ENCODE assay signal across 16 cellular contexts in the genomic region with DNA sequence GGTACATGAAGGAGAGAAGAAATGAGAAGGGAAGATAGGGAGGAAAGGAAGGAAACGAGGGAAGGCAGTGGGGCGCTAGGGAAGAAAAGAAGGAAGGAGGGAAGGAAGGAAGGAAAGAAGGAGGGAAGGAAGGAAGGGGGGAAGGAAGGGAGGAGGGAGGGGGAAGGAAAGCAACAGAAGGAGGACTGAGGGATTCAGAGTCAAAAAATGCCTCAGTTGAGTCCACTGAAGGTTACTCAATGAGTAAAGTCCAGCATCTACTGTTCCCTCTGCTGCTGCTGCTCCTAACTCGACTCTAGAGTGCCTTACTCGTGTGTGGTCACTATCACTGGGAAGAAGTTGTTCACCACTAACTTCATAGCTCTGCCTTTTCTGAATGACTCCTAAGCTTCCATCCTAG. TPM values are rescaled to one million over a fixed set of nuclear protein-coding genes. Genes with fewer than 3 reads are reported as not detected.
DNase-seq lines count a peak whose midpoint lies in the region; ATAC-seq and TF ChIP-seq lines count a peak whose summit lies in the region.
"Had no signal": no experiment of that assay in that cellular context is flagged by ENCODE, and none has a peak within 500 bp of the region (broad histone marks: within the 10 kb centered on the region; RNA-seq: fewer than 3 reads in every experiment).

No MANE protein-coding gene starts in this region.

- CTCF ChIA-PET in WTC11 (lab: Charles Lee), result interaction anchor here (1.6 kb wide), 1 partner anchor 112 kb away, joined by 5 read pairs; no protein-coding TSS in a partner anchor

- DNase-seq in GM23338 (ENCODE audit: low spot score) (peak; percentile 6), WTC11 (ENCODE audit: low spot score) (no peak), osteocyte (ENCODE audit: extremely low spot score, unreplicated experiment) (no peak), HFFc6 (no peak)
- no peak for DNase-seq in activated T-cell treated with anti-CD3 and anti-CD28 coated beads, Interleukin-2, amount 50 U/mL, for 24 hours
- DNase-seq: activated CD4-positive, alpha-beta T cell treated with anti-CD3 and anti-CD28 coated beads, Interleukin-2, amount 10 ng/mL, durations not matched to agents 7 days and 5 days; activated CD8-positive, alpha-beta memory T cell treated with anti-CD3 and anti-CD28 coated beads, Interleukin-2, amount 50 U/mL, for 4 hours; activated gamma-delta T cell treated with Interleukin-2 at 50 U/mL for 16 hours; amniotic stem cell; left colon; stimulated activated CD4-positive, alpha-beta T cell treated with anti-CD3 and anti-CD28 coated beads, Interleukin-4, amount 100 ng/mL, for 24 hours had no signal

- H4K20me1 ChIP-seq in GM23338 (replicated peaks; ENCODE audit: insufficient read depth), result no peaks in the 10 kb centered on the region; the same call in 1 of the 2 replicates

- TF ChIP-seq CTCF in GM23338 (conservative IDR thresholded peaks at IDR 0.05; ENCODE audit: low read depth in 2 of 2) (no peak), WTC11 (IDR thresholded peaks at IDR 0.05) (no peak), osteocyte (IDR thresholded peaks at IDR 0.05) (no peak), HFFc6 (IDR thresholded peaks at IDR 0.05) (no peak)

- peak overlapping the region; percentile 85 for H2AFZ ChIP-seq in GM23338

- peaks cover 38% of the 10 kb centered on the region for H3K4me1 ChIP-seq in GM23338 (ENCODE audit: insufficient read depth)

- no peaks in the 10 kb centered on the region for H3K36me3 ChIP-seq in GM23338 (ENCODE audit: insufficient read depth)

- POLR2A ChIA-PET in WTC11 (lab: Charles Lee), result no interaction called here

- H3K4me1 Mint-ChIP-seq in GM23338 (peaks cover 38% of the 10 kb centered on the region), WTC11 (peaks cover 38% of the 10 kb centered on the region), osteocyte (ENCODE audit: unreplicated experiment) (peaks cover 6% of the 10 kb centered on the region), HFFc6 (ENCODE audit: low read depth) (no peaks in the 10 kb centered on the region)
- peaks cover 3% of the 10 kb centered on the region for H3K4me1 Mint-ChIP-seq in activated T-cell treated with anti-CD3 and anti-CD28 coated beads, Interleukin-2, amount 50 U/mL, for 24 hours (ENCODE audit: low read depth)
- H3K4me1 Mint-ChIP-seq: activated CD4-positive, alpha-beta T cell treated with anti-CD3 and anti-CD28 coated beads, Interleukin-2, amount 10 ng/mL, durations not matched to agents 7 days and 5 days had no signal

- H3K4me2 ChIP-seq in GM23338, result peak overlapping the region; percentile 94

- H3K4me3 Mint-ChIP-seq in GM23338 (peak overlapping the region; percentile 93), WTC11 (peak overlapping the region; percentile 89), osteocyte (ENCODE audit: unreplicated experiment) (peak overlapping the region; percentile 60), HFFc6 (no peak overlapping the region)
- H3K4me3 Mint-ChIP-seq in activated T-cell treated with anti-CD3 and anti-CD28 coated beads, Interleukin-2, amount 50 U/mL, for 24 hours, result no peak overlapping the region
- H3K4me3 Mint-ChIP-seq: activated CD4-positive, alpha-beta T cell treated with anti-CD3 and anti-CD28 coated beads, Interleukin-2, amount 10 ng/mL, durations not matched to agents 7 days and 5 days had no signal

- peaks cover 7% of the 10 kb centered on the region; the same call in 2 of the 3 replicates for H3K9me3 Mint-ChIP-seq in GM23338
- H3K9me3 Mint-ChIP-seq in WTC11, result peaks cover 7% of the 10 kb centered on the region
- H3K9me3 Mint-ChIP-seq in osteocyte (ENCODE audit: unreplicated experiment), result peaks cover 5% of the 10 kb centered on the region
- no peaks in the 10 kb centered on the region for H3K9me3 Mint-ChIP-seq in HFFc6
- peaks cover 10% of the 10 kb centered on the region for H3K9me3 Mint-ChIP-seq in activated T-cell treated with anti-CD3 and anti-CD28 coated beads, Interleukin-2, amount 50 U/mL, for 24 hours

- H3K27me3 ChIP-seq in GM23338 (ENCODE audit: insufficient read depth), result peaks cover 11% of the 10 kb centered on the region; the same call in 1 of the 2 replicates

- ATAC-seq in GM23338 (no peak), WTC11 (no peak), HG02885 (IDR thresholded peaks at IDR 0.05; ENCODE audit: poor library complexity, unreplicated experiment) (no peak)
- ATAC-seq: GM12878, left colon had no signal

- H3F3A ChIP-seq in GM23338 (replicated peaks; ENCODE audit: low read depth), result peaks cover 11% of the 10 kb centered on the region

- H3K79me2 ChIP-seq in GM23338 (replicated peaks; ENCODE audit: insufficient read depth), result peaks cover 39% of the 10 kb centered on the region; the same call in 1 of the 2 replicates

- H3K27ac Mint-ChIP-seq in GM23338 (no peak overlapping the region), WTC11 (no peak overlapping the region), osteocyte (ENCODE audit: unreplicated experiment) (no peak overlapping the region), HFFc6 (no peak overlapping the region)
- no peak overlapping the region for H3K27ac Mint-ChIP-seq in activated T-cell treated with anti-CD3 and anti-CD28 coated beads, Interleukin-2, amount 50 U/mL, for 24 hours
- H3K27ac Mint-ChIP-seq: activated CD4-positive, alpha-beta T cell treated with anti-CD3 and anti-CD28 coated beads, Interleukin-2, amount 10 ng/mL, durations not matched to agents 7 days and 5 days had no signal

- H3K27ac ChIP-seq in GM23338 (ENCODE audit: low read depth), result no peak overlapping the region
- H3K27ac ChIP-seq: RWPE1, skin epidermis had no signal

- H3K27me3 Mint-ChIP-seq in GM23338 (ENCODE audit: insufficient read depth, low read depth, poor library complexity) (peaks cover 15% of the 10 kb centered on the region), WTC11 (ENCODE audit: low read depth) (peaks cover 36% of the 10 kb centered on the region), osteocyte (ENCODE audit: unreplicated experiment) (peaks cover 45% of the 10 kb centered on the region), HFFc6 (ENCODE audit: insufficient read depth) (peaks cover 13% of the 10 kb centered on the region)
- peaks cover 61% of the 10 kb centered on the region for H3K27me3 Mint-ChIP-seq in activated T-cell treated with anti-CD3 and anti-CD28 coated beads, Interleukin-2, amount 50 U/mL, for 24 hours

- H3K4me3 ChIP-seq in GM23338 (peak overlapping the region; percentile 90), iPS-11a (ENCODE audit: low read depth, low read length) (peak overlapping the region; percentile 55)
- H3K4me3 ChIP-seq: GM12878, skin epidermis had no signal

- H3K36me3 Mint-ChIP-seq in GM23338 (ENCODE audit: low read depth) (peaks cover 7% of the 10 kb centered on the region), WTC11 (peaks cover 5% of the 10 kb centered on the region), osteocyte (ENCODE audit: unreplicated experiment) (no peaks in the 10 kb centered on the region), HFFc6 (ENCODE audit: low read depth) (no peaks in the 10 kb centered on the region)
- H3K36me3 Mint-ChIP-seq in activated T-cell treated with anti-CD3 and anti-CD28 coated beads, Interleukin-2, amount 50 U/mL, for 24 hours (ENCODE audit: low read depth), result no peaks in the 10 kb centered on the region

- H3K9me2 ChIP-seq in GM23338 (ENCODE audit: insufficient read depth), result no peaks in the 10 kb centered on the region

TF ChIP-seq in GM23338, 12 proteins besides CTCF, POLR2A, EP300 and RAD21 (continues in another document):
- no peak for TF ChIP-seq JUNB (IDR thresholded peaks at IDR 0.05; ENCODE audit: unreplicated experiment)
- TF ChIP-seq NANOG (IDR thresholded peaks at IDR 0.05; ENCODE audit: borderline replicate concordance), result no peak
- no peak for TF ChIP-seq EZH2 (IDR thresholded peaks at IDR 0.05; ENCODE audit: low read depth, unreplicated experiment)
- no peak for TF ChIP-seq CREB1 (CRISPR knock-in tag; IDR thresholded peaks at IDR 0.05; ENCODE audit: low read depth)
- TF ChIP-seq ZNF331 (CRISPR knock-in tag; IDR thresholded peaks at IDR 0.05; ENCODE audit: low read depth), result no peak
- TF ChIP-seq, protein P1, sequence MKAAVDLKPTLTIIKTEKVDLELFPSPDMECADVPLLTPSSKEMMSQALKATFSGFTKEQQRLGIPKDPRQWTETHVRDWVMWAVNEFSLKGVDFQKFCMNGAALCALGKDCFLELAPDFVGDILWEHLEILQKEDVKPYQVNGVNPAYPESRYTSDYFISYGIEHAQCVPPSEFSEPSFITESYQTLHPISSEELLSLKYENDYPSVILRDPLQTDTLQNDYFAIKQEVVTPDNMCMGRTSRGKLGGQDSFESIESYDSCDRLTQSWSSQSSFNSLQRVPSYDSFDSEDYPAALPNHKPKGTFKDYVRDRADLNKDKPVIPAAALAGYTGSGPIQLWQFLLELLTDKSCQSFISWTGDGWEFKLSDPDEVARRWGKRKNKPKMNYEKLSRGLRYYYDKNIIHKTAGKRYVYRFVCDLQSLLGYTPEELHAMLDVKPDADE (IDR thresholded peaks at IDR 0.05), result no peak
- TF ChIP-seq POLR2AphosphoS5 (IDR thresholded peaks at IDR 0.05; ENCODE audit: low read depth), result no peak

TF ChIP-seq in WTC11, 78 proteins besides CTCF, POLR2A, EP300 and RAD21:
- TF ChIP-seq, protein P2, sequence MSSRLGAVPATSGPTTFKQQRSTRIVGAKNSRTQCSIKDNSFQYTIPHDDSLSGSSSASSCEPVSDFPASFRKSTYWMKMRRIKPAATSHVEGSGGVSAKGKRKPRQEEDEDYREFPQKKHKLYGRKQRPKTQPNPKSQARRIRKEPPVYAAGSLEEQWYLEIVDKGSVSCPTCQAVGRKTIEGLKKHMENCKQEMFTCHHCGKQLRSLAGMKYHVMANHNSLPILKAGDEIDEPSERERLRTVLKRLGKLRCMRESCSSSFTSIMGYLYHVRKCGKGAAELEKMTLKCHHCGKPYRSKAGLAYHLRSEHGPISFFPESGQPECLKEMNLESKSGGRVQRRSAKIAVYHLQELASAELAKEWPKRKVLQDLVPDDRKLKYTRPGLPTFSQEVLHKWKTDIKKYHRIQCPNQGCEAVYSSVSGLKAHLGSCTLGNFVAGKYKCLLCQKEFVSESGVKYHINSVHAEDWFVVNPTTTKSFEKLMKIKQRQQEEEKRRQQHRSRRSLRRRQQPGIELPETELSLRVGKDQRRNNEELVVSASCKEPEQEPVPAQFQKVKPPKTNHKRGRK (CRISPR knock-in tag; IDR thresholded peaks at IDR 0.05; ENCODE audit: borderline replicate concordance), result 0 out of 2 replicates have a peak, but pooled peaks have one; percentile 61
- TF ChIP-seq GABPB1 (CRISPR knock-in tag; IDR thresholded peaks at IDR 0.05) (no peak), IRF2 (CRISPR knock-in tag; IDR thresholded peaks at IDR 0.05; ENCODE audit: borderline replicate concordance, low read depth) (no peak), RELA (CRISPR knock-in tag; IDR thresholded peaks at IDR 0.05; ENCODE audit: borderline replicate concordance) (no peak)

RNA-seq across cellular contexts. Expression of a gene that starts 33.8 kb away (rescaled TPM):
- total RNA-seq in GM23338 (2014; rRNA removed; shearing (Covaris generic)), result 11.7 and 19.3 TPM in 2 replicates
- polyA plus RNA-seq in GM23338 (2016; fragmentation: Nextera tagmentation; extraction: Ambion mirVana), result 5.9 and 6.0 TPM in 2 replicates
- total RNA-seq in WTC11 (2021) (13.5 to 15.5 TPM (median 13.6 TPM) in 3 replicates), osteocyte (1.0 and 1.6 TPM in 2 replicates)
- 1 to 10 TPM; 2.5 to 4.7 (median 3.9) TPM for total RNA-seq in HFFc6 (2021; fragmentation: NEBNext Ultra II Directional; extraction: Animal tissue kit (Norgen Biotek cat#: 25700))

Comparison
In these comparisons a context has a peak if more than half of its experiments do, and no peak if none do; other contexts are left out.
1. H3K4me3 Mint-ChIP-seq: peak in GM23338 (single experiment), WTC11 (single experiment) and osteocyte (single experiment); none in HFFc6 (single experiment) and activated T-cell treated with anti-CD3 and anti-CD28 coated beads, Interleukin-2, amount 50 U/mL, for 24 hours (single experiment).